ENCODE assay signal across 1 cellular context in the genomic region with DNA sequence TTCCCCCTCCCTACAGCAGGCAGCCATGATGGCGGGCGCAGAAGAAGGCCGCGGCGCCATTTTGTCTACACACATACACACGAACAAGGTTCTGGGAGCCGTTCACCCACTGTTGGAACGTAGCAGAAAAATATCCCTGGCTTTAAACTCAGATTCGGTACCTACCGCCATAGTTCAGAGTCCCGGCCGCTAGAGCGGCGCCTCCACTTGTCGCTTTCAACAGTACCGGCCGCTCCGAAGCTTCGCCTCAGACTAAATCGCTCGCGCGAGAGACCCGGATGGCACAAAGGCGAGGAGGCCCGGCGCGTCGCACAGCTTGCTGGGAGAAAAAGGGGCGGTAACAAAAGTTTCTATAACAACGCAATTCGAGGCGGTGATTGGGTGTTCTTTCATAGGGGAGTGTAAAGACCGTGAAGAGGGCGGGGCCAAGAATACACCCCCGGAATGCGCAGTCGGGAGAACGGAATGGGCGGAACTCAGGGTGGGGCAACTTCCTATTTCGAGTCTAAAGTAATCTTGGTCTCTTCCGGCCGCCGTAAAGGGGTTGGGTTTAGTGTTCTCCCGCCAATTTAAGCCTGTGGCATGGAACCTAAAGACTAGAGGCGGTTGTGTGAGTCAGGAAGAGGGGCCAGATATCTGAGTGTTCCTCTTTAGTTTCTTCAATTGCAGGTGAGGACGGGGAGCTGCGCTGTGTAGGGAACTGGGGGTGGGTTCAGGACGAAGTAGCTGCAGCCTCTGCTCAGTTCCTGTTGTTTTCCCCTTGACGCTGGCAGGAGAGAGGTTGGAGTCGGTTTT.
TF ChIP-seq lines count a peak whose summit lies in the region.

A gene with protein sequence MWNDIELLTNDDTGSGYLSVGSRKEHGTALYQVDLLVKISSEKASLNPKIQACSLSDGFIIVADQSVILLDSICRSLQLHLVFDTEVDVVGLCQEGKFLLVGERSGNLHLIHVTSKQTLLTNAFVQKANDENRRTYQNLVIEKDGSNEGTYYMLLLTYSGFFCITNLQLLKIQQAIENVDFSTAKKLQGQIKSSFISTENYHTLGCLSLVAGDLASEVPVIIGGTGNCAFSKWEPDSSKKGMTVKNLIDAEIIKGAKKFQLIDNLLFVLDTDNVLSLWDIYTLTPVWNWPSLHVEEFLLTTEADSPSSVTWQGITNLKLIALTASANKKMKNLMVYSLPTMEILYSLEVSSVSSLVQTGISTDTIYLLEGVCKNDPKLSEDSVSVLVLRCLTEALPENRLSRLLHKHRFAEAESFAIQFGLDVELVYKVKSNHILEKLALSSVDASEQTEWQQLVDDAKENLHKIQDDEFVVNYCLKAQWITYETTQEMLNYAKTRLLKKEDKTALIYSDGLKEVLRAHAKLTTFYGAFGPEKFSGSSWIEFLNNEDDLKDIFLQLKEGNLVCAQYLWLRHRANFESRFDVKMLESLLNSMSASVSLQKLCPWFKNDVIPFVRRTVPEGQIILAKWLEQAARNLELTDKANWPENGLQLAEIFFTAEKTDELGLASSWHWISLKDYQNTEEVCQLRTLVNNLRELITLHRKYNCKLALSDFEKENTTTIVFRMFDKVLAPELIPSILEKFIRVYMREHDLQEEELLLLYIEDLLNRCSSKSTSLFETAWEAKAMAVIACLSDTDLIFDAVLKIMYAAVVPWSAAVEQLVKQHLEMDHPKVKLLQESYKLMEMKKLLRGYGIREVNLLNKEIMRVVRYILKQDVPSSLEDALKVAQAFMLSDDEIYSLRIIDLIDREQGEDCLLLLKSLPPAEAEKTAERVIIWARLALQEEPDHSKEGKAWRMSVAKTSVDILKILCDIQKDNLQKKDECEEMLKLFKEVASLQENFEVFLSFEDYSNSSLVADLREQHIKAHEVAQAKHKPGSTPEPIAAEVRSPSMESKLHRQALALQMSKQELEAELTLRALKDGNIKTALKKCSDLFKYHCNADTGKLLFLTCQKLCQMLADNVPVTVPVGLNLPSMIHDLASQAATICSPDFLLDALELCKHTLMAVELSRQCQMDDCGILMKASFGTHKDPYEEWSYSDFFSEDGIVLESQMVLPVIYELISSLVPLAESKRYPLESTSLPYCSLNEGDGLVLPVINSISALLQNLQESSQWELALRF (N-terminal part only) (plus strand): TSS at position 567 of the 795 bp plus-strand sequence. CDS start 2,815 bp downstream, outside the sequence.
A gene with protein sequence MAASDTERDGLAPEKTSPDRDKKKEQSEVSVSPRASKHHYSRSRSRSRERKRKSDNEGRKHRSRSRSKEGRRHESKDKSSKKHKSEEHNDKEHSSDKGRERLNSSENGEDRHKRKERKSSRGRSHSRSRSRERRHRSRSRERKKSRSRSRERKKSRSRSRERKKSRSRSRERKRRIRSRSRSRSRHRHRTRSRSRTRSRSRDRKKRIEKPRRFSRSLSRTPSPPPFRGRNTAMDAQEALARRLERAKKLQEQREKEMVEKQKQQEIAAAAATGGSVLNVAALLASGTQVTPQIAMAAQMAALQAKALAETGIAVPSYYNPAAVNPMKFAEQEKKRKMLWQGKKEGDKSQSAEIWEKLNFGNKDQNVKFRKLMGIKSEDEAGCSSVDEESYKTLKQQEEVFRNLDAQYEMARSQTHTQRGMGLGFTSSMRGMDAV (minus strand): TSS at position 254 of the 795 bp plus-strand sequence. CDS start 83 bp downstream, at position 171.

TF ChIP-seq in K562, 482 proteins besides CTCF, POLR2A, EP300 and RAD21 (continued from another document and continues in another):
- TF ChIP-seq, protein P1, sequence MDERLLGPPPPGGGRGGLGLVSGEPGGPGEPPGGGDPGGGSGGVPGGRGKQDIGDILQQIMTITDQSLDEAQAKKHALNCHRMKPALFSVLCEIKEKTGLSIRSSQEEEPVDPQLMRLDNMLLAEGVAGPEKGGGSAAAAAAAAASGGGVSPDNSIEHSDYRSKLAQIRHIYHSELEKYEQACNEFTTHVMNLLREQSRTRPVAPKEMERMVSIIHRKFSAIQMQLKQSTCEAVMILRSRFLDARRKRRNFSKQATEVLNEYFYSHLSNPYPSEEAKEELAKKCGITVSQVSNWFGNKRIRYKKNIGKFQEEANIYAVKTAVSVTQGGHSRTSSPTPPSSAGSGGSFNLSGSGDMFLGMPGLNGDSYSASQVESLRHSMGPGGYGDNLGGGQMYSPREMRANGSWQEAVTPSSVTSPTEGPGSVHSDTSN (CRISPR knock-in tag; IDR thresholded peaks at IDR 0.05; ENCODE audit: low read depth) = no peak
- TF ChIP-seq, protein P1 (tag; conservative IDR thresholded peaks at IDR 0.05; ENCODE audit: low read depth) = no peak
- TF ChIP-seq ZNF121 (CRISPR knock-in tag; conservative IDR thresholded peaks at IDR 0.05) = no peak
- TF ChIP-seq SPI1 (IDR thresholded peaks at IDR 0.05; ENCODE audit: borderline replicate concordance, low read depth, low read length) = peak; percentile 59
- TF ChIP-seq ZBTB1 (CRISPR knock-in tag; IDR thresholded peaks at IDR 0.05; ENCODE audit: borderline replicate concordance, low read depth) = no peak
- no peak for TF ChIP-seq KLF10 (CRISPR knock-in tag; IDR thresholded peaks at IDR 0.05)
- peak; percentile 64; the same call in 1 of the 2 replicates for TF ChIP-seq ELF4 (CRISPR knock-in tag; IDR thresholded peaks at IDR 0.05)
- TF ChIP-seq, protein P2, sequence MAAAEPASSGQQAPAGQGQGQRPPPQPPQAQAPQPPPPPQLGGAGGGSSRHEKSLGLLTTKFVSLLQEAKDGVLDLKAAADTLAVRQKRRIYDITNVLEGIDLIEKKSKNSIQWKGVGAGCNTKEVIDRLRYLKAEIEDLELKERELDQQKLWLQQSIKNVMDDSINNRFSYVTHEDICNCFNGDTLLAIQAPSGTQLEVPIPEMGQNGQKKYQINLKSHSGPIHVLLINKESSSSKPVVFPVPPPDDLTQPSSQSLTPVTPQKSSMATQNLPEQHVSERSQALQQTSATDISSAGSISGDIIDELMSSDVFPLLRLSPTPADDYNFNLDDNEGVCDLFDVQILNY (CRISPR knock-in tag; IDR thresholded peaks at IDR 0.05) = 0 out of 2 replicates have a peak, but pooled peaks have one; percentile 55
- TF ChIP-seq, protein P3, sequence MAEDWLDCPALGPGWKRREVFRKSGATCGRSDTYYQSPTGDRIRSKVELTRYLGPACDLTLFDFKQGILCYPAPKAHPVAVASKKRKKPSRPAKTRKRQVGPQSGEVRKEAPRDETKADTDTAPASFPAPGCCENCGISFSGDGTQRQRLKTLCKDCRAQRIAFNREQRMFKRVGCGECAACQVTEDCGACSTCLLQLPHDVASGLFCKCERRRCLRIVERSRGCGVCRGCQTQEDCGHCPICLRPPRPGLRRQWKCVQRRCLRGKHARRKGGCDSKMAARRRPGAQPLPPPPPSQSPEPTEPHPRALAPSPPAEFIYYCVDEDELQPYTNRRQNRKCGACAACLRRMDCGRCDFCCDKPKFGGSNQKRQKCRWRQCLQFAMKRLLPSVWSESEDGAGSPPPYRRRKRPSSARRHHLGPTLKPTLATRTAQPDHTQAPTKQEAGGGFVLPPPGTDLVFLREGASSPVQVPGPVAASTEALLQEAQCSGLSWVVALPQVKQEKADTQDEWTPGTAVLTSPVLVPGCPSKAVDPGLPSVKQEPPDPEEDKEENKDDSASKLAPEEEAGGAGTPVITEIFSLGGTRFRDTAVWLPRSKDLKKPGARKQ (CRISPR knock-in tag; IDR thresholded peaks at IDR 0.05) = no peak
- TF ChIP-seq, protein P4, sequence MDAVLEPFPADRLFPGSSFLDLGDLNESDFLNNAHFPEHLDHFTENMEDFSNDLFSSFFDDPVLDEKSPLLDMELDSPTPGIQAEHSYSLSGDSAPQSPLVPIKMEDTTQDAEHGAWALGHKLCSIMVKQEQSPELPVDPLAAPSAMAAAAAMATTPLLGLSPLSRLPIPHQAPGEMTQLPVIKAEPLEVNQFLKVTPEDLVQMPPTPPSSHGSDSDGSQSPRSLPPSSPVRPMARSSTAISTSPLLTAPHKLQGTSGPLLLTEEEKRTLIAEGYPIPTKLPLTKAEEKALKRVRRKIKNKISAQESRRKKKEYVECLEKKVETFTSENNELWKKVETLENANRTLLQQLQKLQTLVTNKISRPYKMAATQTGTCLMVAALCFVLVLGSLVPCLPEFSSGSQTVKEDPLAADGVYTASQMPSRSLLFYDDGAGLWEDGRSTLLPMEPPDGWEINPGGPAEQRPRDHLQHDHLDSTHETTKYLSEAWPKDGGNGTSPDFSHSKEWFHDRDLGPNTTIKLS (IDR thresholded peaks at IDR 0.05; ENCODE audit: borderline replicate concordance, low read depth) = peak; percentile 57; the same call in 1 of the 2 replicates
- TF ChIP-seq, protein P5, sequence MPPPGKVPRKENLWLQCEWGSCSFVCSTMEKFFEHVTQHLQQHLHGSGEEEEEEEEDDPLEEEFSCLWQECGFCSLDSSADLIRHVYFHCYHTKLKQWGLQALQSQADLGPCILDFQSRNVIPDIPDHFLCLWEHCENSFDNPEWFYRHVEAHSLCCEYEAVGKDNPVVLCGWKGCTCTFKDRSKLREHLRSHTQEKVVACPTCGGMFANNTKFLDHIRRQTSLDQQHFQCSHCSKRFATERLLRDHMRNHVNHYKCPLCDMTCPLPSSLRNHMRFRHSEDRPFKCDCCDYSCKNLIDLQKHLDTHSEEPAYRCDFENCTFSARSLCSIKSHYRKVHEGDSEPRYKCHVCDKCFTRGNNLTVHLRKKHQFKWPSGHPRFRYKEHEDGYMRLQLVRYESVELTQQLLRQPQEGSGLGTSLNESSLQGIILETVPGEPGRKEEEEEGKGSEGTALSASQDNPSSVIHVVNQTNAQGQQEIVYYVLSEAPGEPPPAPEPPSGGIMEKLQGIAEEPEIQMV (tag; conservative IDR thresholded peaks at IDR 0.05; ENCODE audit: low read depth) = no peak
- TF ChIP-seq CAMTA2 (CRISPR knock-in tag; conservative IDR thresholded peaks at IDR 0.05) = no peak
- TF ChIP-seq, protein P6, sequence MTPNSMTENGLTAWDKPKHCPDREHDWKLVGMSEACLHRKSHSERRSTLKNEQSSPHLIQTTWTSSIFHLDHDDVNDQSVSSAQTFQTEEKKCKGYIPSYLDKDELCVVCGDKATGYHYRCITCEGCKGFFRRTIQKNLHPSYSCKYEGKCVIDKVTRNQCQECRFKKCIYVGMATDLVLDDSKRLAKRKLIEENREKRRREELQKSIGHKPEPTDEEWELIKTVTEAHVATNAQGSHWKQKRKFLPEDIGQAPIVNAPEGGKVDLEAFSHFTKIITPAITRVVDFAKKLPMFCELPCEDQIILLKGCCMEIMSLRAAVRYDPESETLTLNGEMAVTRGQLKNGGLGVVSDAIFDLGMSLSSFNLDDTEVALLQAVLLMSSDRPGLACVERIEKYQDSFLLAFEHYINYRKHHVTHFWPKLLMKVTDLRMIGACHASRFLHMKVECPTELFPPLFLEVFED (CRISPR knock-in tag; conservative IDR thresholded peaks at IDR 0.05) = peak; percentile 77; the same call in 1 of the 2 replicates
- no peak for TF ChIP-seq ARHGAP35 (IDR thresholded peaks at IDR 0.05; ENCODE audit: partially characterized antibody)
- no peak for TF ChIP-seq KDM2B (CRISPR knock-in tag; IDR thresholded peaks at IDR 0.05)
- peak; percentile 82 for TF ChIP-seq ATF7 (IDR thresholded peaks at IDR 0.05)
- no peak for TF ChIP-seq ZNF764 (CRISPR knock-in tag; IDR thresholded peaks at IDR 0.05; ENCODE audit: low read depth)
- no peak for TF ChIP-seq ESRRB (CRISPR knock-in tag; IDR thresholded peaks at IDR 0.05; ENCODE audit: borderline replicate concordance)
- TF ChIP-seq SIN3A (IDR thresholded peaks at IDR 0.05; ENCODE audit: borderline replicate concordance in 2 of 2, control insufficient read depth in 1 of 2, low read depth in 2 of 2, low read length in 2 of 2) = peak; percentile 89 to 94
- no peak for TF ChIP-seq ZNF79 (CRISPR knock-in tag; IDR thresholded peaks at IDR 0.05; ENCODE audit: low read depth)
- no peak for TF ChIP-seq CTBP1 (IDR thresholded peaks at IDR 0.05; ENCODE audit: borderline replicate concordance)
- TF ChIP-seq SP2 (IDR thresholded peaks at IDR 0.05; ENCODE audit: extremely low read depth, low read depth, low read length, poor library complexity, severe bottlenecking) = peak; percentile 30
- TF ChIP-seq, protein P7, sequence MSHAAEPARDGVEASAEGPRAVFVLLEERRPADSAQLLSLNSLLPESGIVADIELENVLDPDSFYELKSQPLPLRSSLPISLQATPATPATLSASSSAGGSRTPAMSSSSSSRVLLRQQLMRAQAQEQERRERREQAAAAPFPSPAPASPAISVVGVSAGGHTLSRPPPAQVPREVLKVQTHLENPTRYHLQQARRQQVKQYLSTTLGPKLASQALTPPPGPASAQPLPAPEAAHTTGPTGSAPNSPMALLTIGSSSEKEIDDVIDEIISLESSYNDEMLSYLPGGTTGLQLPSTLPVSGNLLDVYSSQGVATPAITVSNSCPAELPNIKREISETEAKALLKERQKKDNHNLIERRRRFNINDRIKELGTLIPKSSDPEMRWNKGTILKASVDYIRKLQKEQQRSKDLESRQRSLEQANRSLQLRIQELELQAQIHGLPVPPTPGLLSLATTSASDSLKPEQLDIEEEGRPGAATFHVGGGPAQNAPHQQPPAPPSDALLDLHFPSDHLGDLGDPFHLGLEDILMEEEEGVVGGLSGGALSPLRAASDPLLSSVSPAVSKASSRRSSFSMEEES (CRISPR knock-in tag; IDR thresholded peaks at IDR 0.05) = no peak
- TF ChIP-seq, protein P8, sequence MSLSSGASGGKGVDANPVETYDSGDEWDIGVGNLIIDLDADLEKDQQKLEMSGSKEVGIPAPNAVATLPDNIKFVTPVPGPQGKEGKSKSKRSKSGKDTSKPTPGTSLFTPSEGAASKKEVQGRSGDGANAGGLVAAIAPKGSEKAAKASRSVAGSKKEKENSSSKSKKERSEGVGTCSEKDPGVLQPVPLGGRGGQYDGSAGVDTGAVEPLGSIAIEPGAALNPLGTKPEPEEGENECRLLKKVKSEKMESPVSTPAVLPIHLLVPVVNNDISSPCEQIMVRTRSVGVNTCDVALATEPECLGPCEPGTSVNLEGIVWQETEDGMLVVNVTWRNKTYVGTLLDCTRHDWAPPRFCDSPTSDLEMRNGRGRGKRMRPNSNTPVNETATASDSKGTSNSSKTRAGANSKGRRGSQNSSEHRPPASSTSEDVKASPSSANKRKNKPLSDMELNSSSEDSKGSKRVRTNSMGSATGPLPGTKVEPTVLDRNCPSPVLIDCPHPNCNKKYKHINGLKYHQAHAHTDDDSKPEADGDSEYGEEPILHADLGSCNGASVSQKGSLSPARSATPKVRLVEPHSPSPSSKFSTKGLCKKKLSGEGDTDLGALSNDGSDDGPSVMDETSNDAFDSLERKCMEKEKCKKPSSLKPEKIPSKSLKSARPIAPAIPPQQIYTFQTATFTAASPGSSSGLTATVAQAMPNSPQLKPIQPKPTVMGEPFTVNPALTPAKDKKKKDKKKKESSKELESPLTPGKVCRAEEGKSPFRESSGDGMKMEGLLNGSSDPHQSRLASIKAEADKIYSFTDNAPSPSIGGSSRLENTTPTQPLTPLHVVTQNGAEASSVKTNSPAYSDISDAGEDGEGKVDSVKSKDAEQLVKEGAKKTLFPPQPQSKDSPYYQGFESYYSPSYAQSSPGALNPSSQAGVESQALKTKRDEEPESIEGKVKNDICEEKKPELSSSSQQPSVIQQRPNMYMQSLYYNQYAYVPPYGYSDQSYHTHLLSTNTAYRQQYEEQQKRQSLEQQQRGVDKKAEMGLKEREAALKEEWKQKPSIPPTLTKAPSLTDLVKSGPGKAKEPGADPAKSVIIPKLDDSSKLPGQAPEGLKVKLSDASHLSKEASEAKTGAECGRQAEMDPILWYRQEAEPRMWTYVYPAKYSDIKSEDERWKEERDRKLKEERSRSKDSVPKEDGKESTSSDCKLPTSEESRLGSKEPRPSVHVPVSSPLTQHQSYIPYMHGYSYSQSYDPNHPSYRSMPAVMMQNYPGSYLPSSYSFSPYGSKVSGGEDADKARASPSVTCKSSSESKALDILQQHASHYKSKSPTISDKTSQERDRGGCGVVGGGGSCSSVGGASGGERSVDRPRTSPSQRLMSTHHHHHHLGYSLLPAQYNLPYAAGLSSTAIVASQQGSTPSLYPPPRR (CRISPR knock-in tag; IDR thresholded peaks at IDR 0.05; ENCODE audit: borderline replicate concordance) = no peak
